Comparison of ENCODE assay signal across 19 cellular contexts in the genomic region with DNA sequence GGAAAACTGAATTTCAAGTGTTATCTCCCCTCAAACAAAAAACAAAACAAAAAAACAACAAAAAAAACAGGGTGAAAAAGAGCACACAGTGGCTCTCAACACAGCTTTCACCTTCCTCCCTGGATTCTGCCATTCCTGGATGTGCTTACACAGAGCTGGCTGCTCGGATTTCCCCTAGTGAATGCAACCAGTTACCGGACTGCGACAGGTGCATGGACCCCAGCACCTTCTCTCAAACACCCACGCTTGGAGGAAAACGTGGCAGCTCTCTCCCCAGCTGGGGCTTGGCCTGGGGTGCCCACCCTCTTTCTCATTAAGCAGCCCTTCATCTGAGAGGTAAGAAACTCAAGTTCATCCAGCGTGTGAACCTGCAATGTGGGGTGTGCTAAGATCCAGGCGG.
"Had no signal": no experiment of that assay in that cellular context is flagged by ENCODE, and none has a peak within 500 bp of the region (broad histone marks: within the 10 kb centered on the region; RNA-seq: fewer than 3 reads in every experiment).

No MANE protein-coding gene starts in this region.

- FAIRE-seq: endometrium, frontal cortex, kidney, pancreas, small intestine, urothelium cell line had no signal

- H3K27ac ChIP-seq: neural progenitor cell, pancreas, prostate gland had no signal

- DNase-seq: caudate nucleus; cortex of kidney; effector memory CD4-positive, alpha-beta T cell; kidney; left colon; mucosa of descending colon; natural killer cell; occipital lobe; pancreas; small intestine; stimulated activated CD4-positive, alpha-beta T cell treated with anti-CD3 and anti-CD28 coated beads, Interleukin-2, amount 100 ng/mL, for 48 hours; stimulated activated naive CD4-positive, alpha-beta T cell treated with Interleukin-2 at 50 U/mL for 16 hours had no signal

- H3K27ac Mint-ChIP-seq: natural killer cell, type B pancreatic cell had no signal

- ATAC-seq: esophagus mucosa, left colon, mucosa of descending colon, natural killer cell, pancreas had no signal

- H3K36me3 Mint-ChIP-seq: natural killer cell had no signal

- H3K9me3 Mint-ChIP-seq: natural killer cell had no signal

- H3K4me3 ChIP-seq: mucosa of descending colon, neural progenitor cell, pancreas, prostate gland had no signal

- H3K36me3 ChIP-seq: neural progenitor cell, prostate gland had no signal

- H3K27me3 ChIP-seq: neural progenitor cell, pancreas had no signal

- H2AFZ ChIP-seq: neural progenitor cell had no signal

- H3K9me3 ChIP-seq: mucosa of descending colon, pancreas, prostate gland had no signal

- H3K9ac ChIP-seq: neural progenitor cell had no signal

- H3K27me3 Mint-ChIP-seq: type B pancreatic cell had no signal

- H3K4me1 ChIP-seq: prostate gland had no signal

- H3K4me3 Mint-ChIP-seq: natural killer cell, neural progenitor cell, type B pancreatic cell had no signal

- H3K4me2 ChIP-seq: neural progenitor cell had no signal
